In genomic region chr11:123430736-123431356, GRCh38 we compare ENCODE assay signal across 1 cellular context.
TF ChIP-seq lines count a peak whose summit lies in the region.

No MANE protein-coding gene starts in this region.

TF ChIP-seq in GM12878, 131 proteins besides CTCF, POLR2A, EP300 and RAD21 (continued from another document and continues in another):
- TF ChIP-seq CEBPZ (IDR thresholded peaks at IDR 0.05; ENCODE audit: low read depth, low read length) = no peak
- no peak for TF ChIP-seq POLR2AphosphoS5 (IDR thresholded peaks at IDR 0.05; ENCODE audit: low read length)
- no peak for TF ChIP-seq STAT1 (conservative IDR thresholded peaks at IDR 0.05)
- no peak for TF ChIP-seq SIX5 (IDR thresholded peaks at IDR 0.05; ENCODE audit: low read depth, low read length, severe bottlenecking)
- no peak for TF ChIP-seq CBX3 (IDR thresholded peaks at IDR 0.05; ENCODE audit: borderline replicate concordance, low read depth)
- peak; percentile 82 for TF ChIP-seq HDAC6 (IDR thresholded peaks at IDR 0.05; ENCODE audit: unreplicated experiment)
- no peak for TF ChIP-seq SUPT20H (IDR thresholded peaks at IDR 0.05; ENCODE audit: borderline replicate concordance, control insufficient read depth, low read depth, low read length)
- TF ChIP-seq MYB (IDR thresholded peaks at IDR 0.05; ENCODE audit: borderline replicate concordance, low read depth, low read length) = no peak
- TF ChIP-seq PBX3 (IDR thresholded peaks at IDR 0.05; ENCODE audit: insufficient replicate concordance, low read depth, low read length) = no peak
- TF ChIP-seq HCFC1 (IDR thresholded peaks at IDR 0.05; ENCODE audit: low read length) = no peak
- TF ChIP-seq, protein P1, sequence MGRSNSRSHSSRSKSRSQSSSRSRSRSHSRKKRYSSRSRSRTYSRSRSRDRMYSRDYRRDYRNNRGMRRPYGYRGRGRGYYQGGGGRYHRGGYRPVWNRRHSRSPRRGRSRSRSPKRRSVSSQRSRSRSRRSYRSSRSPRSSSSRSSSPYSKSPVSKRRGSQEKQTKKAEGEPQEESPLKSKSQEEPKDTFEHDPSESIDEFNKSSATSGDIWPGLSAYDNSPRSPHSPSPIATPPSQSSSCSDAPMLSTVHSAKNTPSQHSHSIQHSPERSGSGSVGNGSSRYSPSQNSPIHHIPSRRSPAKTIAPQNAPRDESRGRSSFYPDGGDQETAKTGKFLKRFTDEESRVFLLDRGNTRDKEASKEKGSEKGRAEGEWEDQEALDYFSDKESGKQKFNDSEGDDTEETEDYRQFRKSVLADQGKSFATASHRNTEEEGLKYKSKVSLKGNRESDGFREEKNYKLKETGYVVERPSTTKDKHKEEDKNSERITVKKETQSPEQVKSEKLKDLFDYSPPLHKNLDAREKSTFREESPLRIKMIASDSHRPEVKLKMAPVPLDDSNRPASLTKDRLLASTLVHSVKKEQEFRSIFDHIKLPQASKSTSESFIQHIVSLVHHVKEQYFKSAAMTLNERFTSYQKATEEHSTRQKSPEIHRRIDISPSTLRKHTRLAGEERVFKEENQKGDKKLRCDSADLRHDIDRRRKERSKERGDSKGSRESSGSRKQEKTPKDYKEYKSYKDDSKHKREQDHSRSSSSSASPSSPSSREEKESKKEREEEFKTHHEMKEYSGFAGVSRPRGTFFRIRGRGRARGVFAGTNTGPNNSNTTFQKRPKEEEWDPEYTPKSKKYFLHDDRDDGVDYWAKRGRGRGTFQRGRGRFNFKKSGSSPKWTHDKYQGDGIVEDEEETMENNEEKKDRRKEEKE (IDR thresholded peaks at IDR 0.05) = no peak
- no peak for TF ChIP-seq ZNF274 (IDR thresholded peaks at IDR 0.05; ENCODE audit: insufficient read depth, insufficient read length)
- TF ChIP-seq RFX5 (IDR thresholded peaks at IDR 0.05; ENCODE audit: low read depth, low read length) = no peak
- TF ChIP-seq, protein P2, sequence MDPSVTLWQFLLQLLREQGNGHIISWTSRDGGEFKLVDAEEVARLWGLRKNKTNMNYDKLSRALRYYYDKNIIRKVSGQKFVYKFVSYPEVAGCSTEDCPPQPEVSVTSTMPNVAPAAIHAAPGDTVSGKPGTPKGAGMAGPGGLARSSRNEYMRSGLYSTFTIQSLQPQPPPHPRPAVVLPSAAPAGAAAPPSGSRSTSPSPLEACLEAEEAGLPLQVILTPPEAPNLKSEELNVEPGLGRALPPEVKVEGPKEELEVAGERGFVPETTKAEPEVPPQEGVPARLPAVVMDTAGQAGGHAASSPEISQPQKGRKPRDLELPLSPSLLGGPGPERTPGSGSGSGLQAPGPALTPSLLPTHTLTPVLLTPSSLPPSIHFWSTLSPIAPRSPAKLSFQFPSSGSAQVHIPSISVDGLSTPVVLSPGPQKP (IDR thresholded peaks at IDR 0.05; ENCODE audit: low read depth, low read length) = no peak
- no peak for TF ChIP-seq BRCA1 (IDR thresholded peaks at IDR 0.05; ENCODE audit: low read depth, low read length)
- no peak for TF ChIP-seq STAT3 (IDR thresholded peaks at IDR 0.05; ENCODE audit: low read depth, low read length)
- TF ChIP-seq BCL11A (IDR thresholded peaks at IDR 0.05; ENCODE audit: low read depth, low read length) = no peak
- TF ChIP-seq PAX8 (IDR thresholded peaks at IDR 0.05) = no peak
- TF ChIP-seq EGR1 (IDR thresholded peaks at IDR 0.05; ENCODE audit: borderline replicate concordance in 1 of 2, low read depth in 2 of 2, low read length in 2 of 2) = no peak
- no peak for TF ChIP-seq ZBTB11 (CRISPR knock-in tag; IDR thresholded peaks at IDR 0.05)
- TF ChIP-seq RELA (IDR thresholded peaks at IDR 0.05; ENCODE audit: borderline replicate concordance, partially characterized antibody) = no peak
- TF ChIP-seq ZNF217 (IDR thresholded peaks at IDR 0.05) = no peak
- TF ChIP-seq, protein P3, sequence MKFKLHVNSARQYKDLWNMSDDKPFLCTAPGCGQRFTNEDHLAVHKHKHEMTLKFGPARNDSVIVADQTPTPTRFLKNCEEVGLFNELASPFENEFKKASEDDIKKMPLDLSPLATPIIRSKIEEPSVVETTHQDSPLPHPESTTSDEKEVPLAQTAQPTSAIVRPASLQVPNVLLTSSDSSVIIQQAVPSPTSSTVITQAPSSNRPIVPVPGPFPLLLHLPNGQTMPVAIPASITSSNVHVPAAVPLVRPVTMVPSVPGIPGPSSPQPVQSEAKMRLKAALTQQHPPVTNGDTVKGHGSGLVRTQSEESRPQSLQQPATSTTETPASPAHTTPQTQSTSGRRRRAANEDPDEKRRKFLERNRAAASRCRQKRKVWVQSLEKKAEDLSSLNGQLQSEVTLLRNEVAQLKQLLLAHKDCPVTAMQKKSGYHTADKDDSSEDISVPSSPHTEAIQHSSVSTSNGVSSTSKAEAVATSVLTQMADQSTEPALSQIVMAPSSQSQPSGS (IDR thresholded peaks at IDR 0.05; ENCODE audit: low read length) = no peak
- no peak for TF ChIP-seq TAF1 (IDR thresholded peaks at IDR 0.05; ENCODE audit: borderline replicate concordance, low read depth, low read length)
- TF ChIP-seq RCOR1 (conservative IDR thresholded peaks at IDR 0.05; ENCODE audit: low read depth, low read length) = 0 out of 2 replicates have a peak, but pooled peaks have one; percentile 28
- no peak for TF ChIP-seq CHD1 (IDR thresholded peaks at IDR 0.05; ENCODE audit: low read depth, low read length)
- no peak for TF ChIP-seq SMAD5 (IDR thresholded peaks at IDR 0.05; ENCODE audit: low read depth)
- TF ChIP-seq SRF (IDR thresholded peaks at IDR 0.05; ENCODE audit: low read depth in 2 of 2, low read length in 2 of 2) = no peak
- TF ChIP-seq FOS (IDR thresholded peaks at IDR 0.05; ENCODE audit: borderline replicate concordance, extremely low read depth, insufficient read length) = no peak
- TF ChIP-seq SREBF1 (IDR thresholded peaks at IDR 0.05; ENCODE audit: low read length) = no peak
- no peak for TF ChIP-seq POLR2AphosphoS2 (IDR thresholded peaks at IDR 0.05; ENCODE audit: low read depth, low read length)
- no peak; the same call in 1 of the 2 replicates for TF ChIP-seq BACH1 (IDR thresholded peaks at IDR 0.05; ENCODE audit: borderline replicate concordance)
- TF ChIP-seq NRF1 (conservative IDR thresholded peaks at IDR 0.05; ENCODE audit: low read depth, low read length) = no peak
- no peak for TF ChIP-seq ASH2L (IDR thresholded peaks at IDR 0.05; ENCODE audit: borderline replicate concordance, low read depth)
- no peak for TF ChIP-seq CREM (IDR thresholded peaks at IDR 0.05; ENCODE audit: low read depth)
- TF ChIP-seq, protein P4, sequence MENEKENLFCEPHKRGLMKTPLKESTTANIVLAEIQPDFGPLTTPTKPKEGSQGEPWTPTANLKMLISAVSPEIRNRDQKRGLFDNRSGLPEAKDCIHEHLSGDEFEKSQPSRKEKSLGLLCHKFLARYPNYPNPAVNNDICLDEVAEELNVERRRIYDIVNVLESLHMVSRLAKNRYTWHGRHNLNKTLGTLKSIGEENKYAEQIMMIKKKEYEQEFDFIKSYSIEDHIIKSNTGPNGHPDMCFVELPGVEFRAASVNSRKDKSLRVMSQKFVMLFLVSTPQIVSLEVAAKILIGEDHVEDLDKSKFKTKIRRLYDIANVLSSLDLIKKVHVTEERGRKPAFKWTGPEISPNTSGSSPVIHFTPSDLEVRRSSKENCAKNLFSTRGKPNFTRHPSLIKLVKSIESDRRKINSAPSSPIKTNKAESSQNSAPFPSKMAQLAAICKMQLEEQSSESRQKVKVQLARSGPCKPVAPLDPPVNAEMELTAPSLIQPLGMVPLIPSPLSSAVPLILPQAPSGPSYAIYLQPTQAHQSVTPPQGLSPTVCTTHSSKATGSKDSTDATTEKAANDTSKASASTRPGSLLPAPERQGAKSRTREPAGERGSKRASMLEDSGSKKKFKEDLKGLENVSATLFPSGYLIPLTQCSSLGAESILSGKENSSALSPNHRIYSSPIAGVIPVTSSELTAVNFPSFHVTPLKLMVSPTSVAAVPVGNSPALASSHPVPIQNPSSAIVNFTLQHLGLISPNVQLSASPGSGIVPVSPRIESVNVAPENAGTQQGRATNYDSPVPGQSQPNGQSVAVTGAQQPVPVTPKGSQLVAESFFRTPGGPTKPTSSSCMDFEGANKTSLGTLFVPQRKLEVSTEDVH (IDR thresholded peaks at IDR 0.05; ENCODE audit: low read depth, partially characterized antibody) = no peak
- TF ChIP-seq PML (IDR thresholded peaks at IDR 0.05; ENCODE audit: low read length) = no peak
- TF ChIP-seq FOXK2 (IDR thresholded peaks at IDR 0.05) = no peak
- TF ChIP-seq, protein P5, sequence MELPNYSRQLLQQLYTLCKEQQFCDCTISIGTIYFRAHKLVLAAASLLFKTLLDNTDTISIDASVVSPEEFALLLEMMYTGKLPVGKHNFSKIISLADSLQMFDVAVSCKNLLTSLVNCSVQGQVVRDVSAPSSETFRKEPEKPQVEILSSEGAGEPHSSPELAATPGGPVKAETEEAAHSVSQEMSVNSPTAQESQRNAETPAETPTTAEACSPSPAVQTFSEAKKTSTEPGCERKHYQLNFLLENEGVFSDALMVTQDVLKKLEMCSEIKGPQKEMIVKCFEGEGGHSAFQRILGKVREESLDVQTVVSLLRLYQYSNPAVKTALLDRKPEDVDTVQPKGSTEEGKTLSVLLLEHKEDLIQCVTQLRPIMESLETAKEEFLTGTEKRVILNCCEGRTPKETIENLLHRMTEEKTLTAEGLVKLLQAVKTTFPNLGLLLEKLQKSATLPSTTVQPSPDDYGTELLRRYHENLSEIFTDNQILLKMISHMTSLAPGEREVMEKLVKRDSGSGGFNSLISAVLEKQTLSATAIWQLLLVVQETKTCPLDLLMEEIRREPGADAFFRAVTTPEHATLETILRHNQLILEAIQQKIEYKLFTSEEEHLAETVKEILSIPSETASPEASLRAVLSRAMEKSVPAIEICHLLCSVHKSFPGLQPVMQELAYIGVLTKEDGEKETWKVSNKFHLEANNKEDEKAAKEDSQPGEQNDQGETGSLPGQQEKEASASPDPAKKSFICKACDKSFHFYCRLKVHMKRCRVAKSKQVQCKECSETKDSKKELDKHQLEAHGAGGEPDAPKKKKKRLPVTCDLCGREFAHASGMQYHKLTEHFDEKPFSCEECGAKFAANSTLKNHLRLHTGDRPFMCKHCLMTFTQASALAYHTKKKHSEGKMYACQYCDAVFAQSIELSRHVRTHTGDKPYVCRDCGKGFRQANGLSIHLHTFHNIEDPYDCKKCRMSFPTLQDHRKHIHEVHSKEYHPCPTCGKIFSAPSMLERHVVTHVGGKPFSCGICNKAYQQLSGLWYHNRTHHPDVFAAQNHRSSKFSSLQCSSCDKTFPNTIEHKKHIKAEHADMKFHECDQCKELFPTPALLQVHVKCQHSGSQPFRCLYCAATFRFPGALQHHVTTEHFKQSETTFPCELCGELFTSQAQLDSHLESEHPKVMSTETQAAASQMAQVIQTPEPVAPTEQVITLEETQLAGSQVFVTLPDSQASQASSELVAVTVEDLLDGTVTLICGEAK (IDR thresholded peaks at IDR 0.05; ENCODE audit: borderline replicate concordance) = peak; percentile 61; the same call in 1 of the 2 replicates
- TF ChIP-seq IRF3 (IDR thresholded peaks at IDR 0.05) = no peak
